In the genomic region with DNA sequence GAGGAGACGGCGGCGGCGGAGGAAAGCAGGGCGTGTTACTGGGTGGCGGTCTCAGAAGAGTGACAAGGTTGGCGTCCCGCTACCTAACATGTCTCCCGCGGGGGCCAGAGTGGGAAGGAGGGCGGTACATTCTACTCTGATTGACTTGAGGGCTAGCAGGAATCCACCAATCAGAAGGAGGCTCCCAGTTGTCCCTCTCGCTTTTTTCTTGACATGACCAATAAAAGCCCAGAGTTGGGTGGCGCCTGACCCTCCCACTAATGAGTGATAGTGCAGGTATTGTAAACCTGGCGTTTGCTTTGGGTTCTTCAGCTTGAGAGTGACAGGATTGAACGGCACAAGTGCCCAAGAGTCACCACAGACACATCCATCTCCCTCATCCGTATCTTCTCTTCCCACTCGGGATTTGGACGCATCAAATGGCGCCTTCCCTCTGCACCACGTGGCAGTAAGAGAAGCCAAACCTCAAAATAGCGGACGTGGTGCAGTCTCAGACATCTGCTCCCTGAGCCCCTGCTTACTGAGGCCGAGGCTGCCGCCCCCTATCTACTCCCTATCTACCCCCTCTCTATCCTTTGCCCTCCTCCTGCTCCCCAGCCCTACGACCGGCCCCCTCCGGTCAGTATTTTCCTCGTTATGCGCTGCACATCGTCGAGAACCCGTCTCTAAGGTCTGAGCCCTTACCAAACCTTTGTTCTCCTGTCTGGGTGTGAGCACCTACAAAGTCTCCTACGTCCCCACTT, we compare ENCODE assay signal across 1 cellular context.
TF ChIP-seq lines count a peak whose summit lies in the region.

No MANE protein-coding gene starts in this region.

TF ChIP-seq in IMR-90, 13 proteins besides CTCF, POLR2A, EP300 and RAD21:
- TF ChIP-seq CHD1 (IDR thresholded peaks at IDR 0.05; ENCODE audit: low read depth, low read length) = no peak
- peak; percentile 72; the same call in 1 of the 2 replicates for TF ChIP-seq MAZ (IDR thresholded peaks at IDR 0.05; ENCODE audit: borderline replicate concordance, low read depth, low read length)
- TF ChIP-seq, protein P1, sequence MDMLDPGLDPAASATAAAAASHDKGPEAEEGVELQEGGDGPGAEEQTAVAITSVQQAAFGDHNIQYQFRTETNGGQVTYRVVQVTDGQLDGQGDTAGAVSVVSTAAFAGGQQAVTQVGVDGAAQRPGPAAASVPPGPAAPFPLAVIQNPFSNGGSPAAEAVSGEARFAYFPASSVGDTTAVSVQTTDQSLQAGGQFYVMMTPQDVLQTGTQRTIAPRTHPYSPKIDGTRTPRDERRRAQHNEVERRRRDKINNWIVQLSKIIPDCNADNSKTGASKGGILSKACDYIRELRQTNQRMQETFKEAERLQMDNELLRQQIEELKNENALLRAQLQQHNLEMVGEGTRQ (IDR thresholded peaks at IDR 0.05; ENCODE audit: low read depth, low read length) = peak; percentile 82
- TF ChIP-seq MXI1 (IDR thresholded peaks at IDR 0.05; ENCODE audit: borderline replicate concordance, low read depth, low read length) = peak; percentile 88
- no peak for TF ChIP-seq CEBPB (IDR thresholded peaks at IDR 0.05; ENCODE audit: low read depth, low read length)
- no peak for TF ChIP-seq NFE2L2 (IDR thresholded peaks at IDR 0.05; ENCODE audit: low read depth, low read length)
